ENCODE assay signal across 4 cellular contexts in the genomic region with DNA sequence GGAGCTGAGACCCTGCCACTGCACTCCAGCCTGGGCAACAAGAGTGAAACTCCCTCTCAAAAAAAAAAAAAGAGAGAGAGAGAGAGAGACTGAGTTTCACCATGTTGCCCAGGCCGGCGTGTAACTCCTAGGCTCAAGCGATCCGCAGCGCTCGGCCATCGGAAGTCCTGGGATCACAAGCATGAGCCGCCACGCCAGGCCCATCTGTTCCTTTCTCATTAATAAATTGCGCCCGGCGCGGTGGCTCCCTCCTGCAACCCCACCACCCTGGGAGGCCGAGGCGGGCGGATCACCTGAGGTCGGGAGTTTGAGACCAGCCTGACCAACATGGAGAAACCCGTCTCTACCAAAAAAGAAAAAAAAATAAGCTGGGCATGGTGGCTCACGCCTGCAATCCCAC. TPM values are rescaled to one million over a fixed set of nuclear protein-coding genes. Genes with fewer than 3 reads are reported as not detected.
"Had no signal": no experiment of that assay in that cellular context is flagged by ENCODE, and none has a peak within 500 bp of the region (broad histone marks: within the 10 kb centered on the region; RNA-seq: fewer than 3 reads in every experiment).

No MANE protein-coding gene starts in this region.

RNA-seq across cellular contexts. Expression of a gene that starts 39.0 kb away (rescaled TPM):
- total RNA-seq: LHCN-M2, M059J, MCF 10A, NCI-H460 had no signal
